25 cellular contexts compared by ENCODE assay signal in genomic region chr12:89448951-89449371, GRCh38.
A peak's percentile ranks its signal among the peaks of the same experiment; 100 is the strongest.
DNase-seq lines count a peak whose midpoint lies in the region; ATAC-seq, FAIRE-seq and TF ChIP-seq lines count a peak whose summit lies in the region.
"Had no signal": no experiment of that assay in that cellular context is flagged by ENCODE, and none has a peak within 500 bp of the region (broad histone marks: within the 10 kb centered on the region; RNA-seq: fewer than 3 reads in every experiment).

No MANE protein-coding gene starts in this region.

- no peak overlapping the region for H3K9ac ChIP-seq in keratinocyte (ENCODE audit: control insufficient read depth, extremely low read depth, insufficient read depth, low read length)

- peaks cover 0 to 4% of the 10 kb centered on the region in 2 experiments for H3K36me3 ChIP-seq in keratinocyte (ENCODE audit: control insufficient read depth in 2 of 2, extremely low read depth in 1 of 2, insufficient read depth in 2 of 2, low read length in 2 of 2)
- H3K36me3 ChIP-seq: heart left ventricle, left ventricle myocardium inferior, vagina had no signal

- H3K79me2 ChIP-seq in keratinocyte (ENCODE audit: control insufficient read depth, insufficient read depth, low read length) = no peaks in the 10 kb centered on the region

- H3K4me3 Mint-ChIP-seq in T-helper 2 cell treated with Interferon-gamma antibody and Interleukin-4, amounts not matched to agents 5 μg/mL and 100 μg/mL, for 36 hours = no peak overlapping the region
- H3K4me3 Mint-ChIP-seq: activated naive CD8-positive, alpha-beta T cell treated with anti-CD3 and anti-CD28 coated beads, Interleukin-2, amount 50 U/mL, for 24 hours; CD4-positive, CD25-positive, alpha-beta regulatory T cell; GM23338; IgD-negative memory B cell; stimulated activated naive B cell treated with anti-CD40 and anti-IgM and Interleukin-4, amounts not matched to agents 10 μg/mL and 1 μg/mL and 100 μg/mL, for 72 hours; WTC11 had no signal

- DNase-seq in AG10803 (ENCODE audit: low read depth) (peak; percentile 85), HFF-Myc (ENCODE audit: extremely low read depth, low read depth) (peak; percentile 98), astrocyte of the spinal cord (ENCODE audit: low read depth, low spot score) (peak; percentile 54), keratinocyte (ENCODE audit: low read depth, low spot score) (no peak), LoVo (ENCODE audit: low spot score) (no peak)
- no peak for DNase-seq in activated naive CD4-positive, alpha-beta T cell treated with Interleukin-2 at 50 U/mL for 16 hours
- DNase-seq in T-helper 2 cell treated with Interferon-gamma antibody and Interleukin-4, amounts not matched to agents 5 μg/mL and 100 μg/mL, for 36 hours (ENCODE audit: low spot score) = no peak
- DNase-seq: activated CD8-positive, alpha-beta memory T cell treated with anti-CD3 and anti-CD28 coated beads, Interleukin-2, amount 50 U/mL, for 4 hours; activated effector memory CD4-positive, alpha-beta T cell treated with Interleukin-2 at 50 U/mL for 16 hours; activated naive CD8-positive, alpha-beta T cell treated with anti-CD3 and anti-CD28 coated beads, Interleukin-2, amount 50 U/mL, for 24 hours; CD4-positive, CD25-positive, alpha-beta regulatory T cell; DMS153; heart left ventricle; left ventricle myocardium inferior; stimulated activated CD4-positive, alpha-beta T cell treated with anti-CD3 and anti-CD28 coated beads, Interleukin-2, amount 100 ng/mL, for 48 hours; stimulated activated naive B cell treated with anti-CD40 and anti-IgM and Interleukin-4, amounts not matched to agents 10 μg/mL and 1 μg/mL and 100 μg/mL, for 72 hours had no signal

- H3K9me1 ChIP-seq in keratinocyte (ENCODE audit: control insufficient read depth, extremely low read depth, insufficient read depth, low read length) = no peaks in the 10 kb centered on the region

- no peaks in the 10 kb centered on the region for H3K27me3 Mint-ChIP-seq in T-helper 2 cell treated with Interferon-gamma antibody and Interleukin-4, amounts not matched to agents 5 μg/mL and 100 μg/mL, for 36 hours (ENCODE audit: low read depth)
- H3K27me3 Mint-ChIP-seq: activated naive CD8-positive, alpha-beta T cell treated with anti-CD3 and anti-CD28 coated beads, Interleukin-2, amount 50 U/mL, for 24 hours; CD4-positive, CD25-positive, alpha-beta regulatory T cell; IgD-negative memory B cell; stimulated activated naive B cell treated with anti-CD40 and anti-IgM and Interleukin-4, amounts not matched to agents 10 μg/mL and 1 μg/mL and 100 μg/mL, for 72 hours had no signal

- H3K9me3 ChIP-seq in keratinocyte (ENCODE audit: control insufficient read depth, low read depth, low read length) = no peaks in the 10 kb centered on the region
- H3K9me3 ChIP-seq: left ventricle myocardium inferior, vagina had no signal

- no peak for ATAC-seq in GM18867 (IDR thresholded peaks at IDR 0.05; ENCODE audit: unreplicated experiment)
- ATAC-seq: activated naive CD8-positive, alpha-beta T cell treated with anti-CD3 and anti-CD28 coated beads, Interleukin-2, amount 50 U/mL, for 24 hours; GM23338; heart left ventricle; SK-N-SH treated with all-trans-retinoic acid at 6 μM for 48 hours; stimulated activated naive B cell treated with anti-CD40 and anti-IgM and Interleukin-4, amounts not matched to agents 10 μg/mL and 1 μg/mL and 100 μg/mL, for 72 hours; WTC11 had no signal

- peaks cover 16% of the 10 kb centered on the region for H3K4me1 Mint-ChIP-seq in T-helper 2 cell treated with Interferon-gamma antibody and Interleukin-4, amounts not matched to agents 5 μg/mL and 100 μg/mL, for 36 hours (ENCODE audit: low read depth)
- H3K4me1 Mint-ChIP-seq: stimulated activated naive B cell treated with anti-CD40 and anti-IgM and Interleukin-4, amounts not matched to agents 10 μg/mL and 1 μg/mL and 100 μg/mL, for 72 hours had no signal

- peaks cover 41% of the 10 kb centered on the region for H3K36me3 Mint-ChIP-seq in T-helper 2 cell treated with Interferon-gamma antibody and Interleukin-4, amounts not matched to agents 5 μg/mL and 100 μg/mL, for 36 hours (ENCODE audit: low read depth)

- TF ChIP-seq CTCF in AG10803 (conservative IDR thresholded peaks at IDR 0.05; ENCODE audit: low read length) (no peak), HFF-Myc (IDR thresholded peaks at IDR 0.05; ENCODE audit: low read depth, low read length, missing control alignments) (no peak), astrocyte of the spinal cord (IDR thresholded peaks at IDR 0.05; ENCODE audit: low read depth, low read length) (no peak), keratinocyte (optimal IDR thresholded peaks at IDR 0.05 in 1 of 3, IDR thresholded peaks at IDR 0.05 in 1 of 3, conservative IDR thresholded peaks at IDR 0.05 in 1 of 3; ENCODE audit: extremely low read depth in 1 of 3, insufficient read depth in 2 of 3, low read length in 3 of 3) (no peak)

- no peak overlapping the region for H3K27ac Mint-ChIP-seq in T-helper 2 cell treated with Interferon-gamma antibody and Interleukin-4, amounts not matched to agents 5 μg/mL and 100 μg/mL, for 36 hours
- H3K27ac Mint-ChIP-seq: activated naive CD8-positive, alpha-beta T cell treated with anti-CD3 and anti-CD28 coated beads, Interleukin-2, amount 50 U/mL, for 24 hours; CD4-positive, CD25-positive, alpha-beta regulatory T cell; GM23338; IgD-negative memory B cell; stimulated activated naive B cell treated with anti-CD40 and anti-IgM and Interleukin-4, amounts not matched to agents 10 μg/mL and 1 μg/mL and 100 μg/mL, for 72 hours had no signal

- no peaks in the 10 kb centered on the region for H3K27me3 ChIP-seq in keratinocyte (ENCODE audit: control insufficient read depth, extremely low read depth, insufficient read depth, low read length)
- H3K27me3 ChIP-seq: heart left ventricle, vagina had no signal

- H4K20me1 ChIP-seq in keratinocyte (ENCODE audit: control insufficient read depth, extremely low read depth, insufficient read depth, low read length) = no peaks in the 10 kb centered on the region

- no peak overlapping the region for H3K4me2 ChIP-seq in keratinocyte (ENCODE audit: control insufficient read depth, extremely low read depth, insufficient read depth, low read depth, low read length)
- H3K4me2 ChIP-seq: GM23338 had no signal

- in situ Hi-C loops in astrocyte of the spinal cord (cut with HindIII; ENCODE audit: low sequenced_read_pairs) = no loop called here

- no peak overlapping the region for H3K27ac ChIP-seq in keratinocyte (ENCODE audit: control insufficient read depth, insufficient read depth, low read length)
- H3K27ac ChIP-seq: heart left ventricle, left ventricle myocardium inferior, RWPE1, skin epidermis, vagina had no signal

- H3K9me3 Mint-ChIP-seq in T-helper 2 cell treated with Interferon-gamma antibody and Interleukin-4, amounts not matched to agents 5 μg/mL and 100 μg/mL, for 36 hours = peaks cover 11% of the 10 kb centered on the region
- H3K9me3 Mint-ChIP-seq: activated naive CD8-positive, alpha-beta T cell treated with anti-CD3 and anti-CD28 coated beads, Interleukin-2, amount 50 U/mL, for 24 hours; IgD-negative memory B cell had no signal

- no peak overlapping the region for H2AFZ ChIP-seq in keratinocyte (ENCODE audit: control insufficient read depth, low read length)
- H2AFZ ChIP-seq: GM23338 had no signal

- H3K4me1 ChIP-seq in keratinocyte (ENCODE audit: control insufficient read depth, extremely low read depth, insufficient read depth, low read length) = peaks cover 23% of the 10 kb centered on the region

- FAIRE-seq in keratinocyte (lab: Jason Lieb, UNC) = peak; percentile 52
- FAIRE-seq: endometrium had no signal

- H3K4me3 ChIP-seq in AG10803 (ENCODE audit: low read length) = no peak overlapping the region
- no peak overlapping the region for H3K4me3 ChIP-seq in HFF-Myc (replicated peaks; ENCODE audit: low read depth, low read length)
- H3K4me3 ChIP-seq in astrocyte of the spinal cord (ENCODE audit: low read depth, low read length) = no peak overlapping the region
- no peak overlapping the region for H3K4me3 ChIP-seq in keratinocyte (ENCODE audit: control insufficient read depth in 2 of 3, extremely low read depth in 1 of 3, insufficient read depth in 2 of 3, low read depth in 1 of 3, low read length in 3 of 3)
- H3K4me3 ChIP-seq: GM23338, heart left ventricle, left ventricle myocardium inferior, skin epidermis, vagina had no signal

- dilution Hi-C loops in keratinocyte (cut with MboI; ENCODE audit: extremely low pct_ligation_motif_present, low sequenced_read_pairs) = no loop called here

Comparison
In these comparisons a context has a peak if more than half of its experiments do, and no peak if none do; other contexts are left out.
1. DNase-seq: peak in AG10803 (single experiment), HFF-Myc (single experiment) and astrocyte of the spinal cord (single experiment); none in keratinocyte (single experiment), activated naive CD4-positive, alpha-beta T cell treated with Interleukin-2 at 50 U/mL for 16 hours (single experiment), T-helper 2 cell treated with Interferon-gamma antibody and Interleukin-4, amounts not matched to agents 5 μg/mL and 100 μg/mL, for 36 hours (single experiment) and LoVo (single experiment).